ENCODE assay signal across 8 cellular contexts in the genomic region with DNA sequence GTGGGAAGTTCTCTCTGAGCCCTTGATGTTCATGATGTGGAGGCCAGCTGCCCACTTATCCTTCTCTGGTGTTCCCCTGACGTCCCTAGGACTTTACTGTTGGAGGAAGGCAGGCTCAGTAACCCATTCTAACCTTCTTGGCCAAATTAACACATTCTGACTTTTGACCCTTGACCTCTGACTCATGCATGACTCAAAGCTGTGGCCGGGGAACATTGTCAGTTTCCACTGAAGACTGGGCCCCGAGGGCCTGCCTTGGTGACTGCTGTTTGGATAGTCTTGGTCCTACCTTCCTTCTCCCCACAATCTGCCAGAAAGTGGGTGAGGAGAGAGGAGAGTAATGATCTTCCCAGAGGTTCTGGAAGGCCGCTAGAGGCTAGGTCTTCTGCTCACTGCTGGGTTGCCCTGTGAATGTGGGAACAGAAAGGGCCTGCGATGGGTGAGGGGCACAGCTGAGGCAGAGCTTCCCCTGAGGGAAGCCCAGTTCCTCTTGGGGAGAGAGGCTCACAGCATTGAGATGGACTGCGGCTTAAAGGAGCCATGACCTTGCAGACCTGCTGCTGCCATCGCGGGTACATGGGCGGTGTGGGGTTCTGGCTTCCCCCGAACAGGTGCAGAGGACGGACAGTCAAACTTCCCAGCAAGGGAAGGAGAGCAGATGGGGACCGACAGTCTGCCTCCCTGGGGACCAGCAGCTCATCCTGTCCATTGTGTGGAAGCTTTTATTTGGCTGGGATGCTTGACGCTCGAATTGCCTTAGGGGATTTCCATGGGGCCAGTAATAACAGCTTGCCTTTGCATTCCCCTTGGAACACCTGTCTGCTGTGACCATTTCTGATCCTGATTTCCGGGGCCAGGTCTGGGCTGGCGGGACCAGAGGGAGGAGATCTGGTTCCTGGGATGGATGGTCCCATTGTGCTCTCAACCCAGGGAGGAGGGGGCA. TPM values are rescaled to one million over a fixed set of nuclear protein-coding genes. Genes with fewer than 3 reads are reported as not detected.
A peak's percentile ranks its signal among the peaks of the same experiment; 100 is the strongest.
DNase-seq lines count a peak whose midpoint lies in the region; ATAC-seq and TF ChIP-seq lines count a peak whose summit lies in the region.

No MANE protein-coding gene starts in this region.

- POLR2A ChIA-PET in HEK293T (lab: Yijun Ruan, JAX), result no interaction called here

- peak; percentile 28 for ATAC-seq in left ventricle myocardium superior
- no peak for ATAC-seq in HG02981 (IDR thresholded peaks at IDR 0.05; ENCODE audit: unreplicated experiment)
- no peak for ATAC-seq in HG02571 (IDR thresholded peaks at IDR 0.05; ENCODE audit: unreplicated experiment)

- no peaks in the 10 kb centered on the region for H3K36me3 Mint-ChIP-seq in stimulated activated naive CD8-positive, alpha-beta T cell treated with anti-CD3 and anti-CD28 coated beads, Interleukin-15, Interleukin-2, amounts not matched to agents 100 ng/mL and 50 ng/mL, for 24 hours (ENCODE audit: low read depth)

- H3K4me3 Mint-ChIP-seq in stimulated activated naive CD8-positive, alpha-beta T cell treated with anti-CD3 and anti-CD28 coated beads, Interleukin-15, Interleukin-2, amounts not matched to agents 100 ng/mL and 50 ng/mL, for 24 hours, result no peak overlapping the region

- CTCF ChIA-PET in HEK293T (lab: Yijun Ruan, JAX), result interaction anchor here (1.3 kb wide), 1 partner anchor 23 kb away, joined by 3 read pairs; no protein-coding TSS in a partner anchor

- no peaks in the 10 kb centered on the region for H3K9me3 Mint-ChIP-seq in stimulated activated naive CD8-positive, alpha-beta T cell treated with anti-CD3 and anti-CD28 coated beads, Interleukin-15, Interleukin-2, amounts not matched to agents 100 ng/mL and 50 ng/mL, for 24 hours

- intact Hi-C loops in left ventricle myocardium superior (cut with micrococcal nuclease) (no loop called here), cardiac septum (cut with DNase I) (no loop called here)

- peak overlapping the region; percentile 72 for H3K27ac Mint-ChIP-seq in stimulated activated naive CD8-positive, alpha-beta T cell treated with anti-CD3 and anti-CD28 coated beads, Interleukin-15, Interleukin-2, amounts not matched to agents 100 ng/mL and 50 ng/mL, for 24 hours

- H3K27me3 Mint-ChIP-seq in stimulated activated naive CD8-positive, alpha-beta T cell treated with anti-CD3 and anti-CD28 coated beads, Interleukin-15, Interleukin-2, amounts not matched to agents 100 ng/mL and 50 ng/mL, for 24 hours, result no peaks in the 10 kb centered on the region

- DNase-seq in left ventricle myocardium superior, result no peak
- no peak for DNase-seq in cardiac septum (ENCODE audit: low spot score)
- peak; percentile 88 for DNase-seq in NCI-H748 (lab: John Stamatoyannopoulos, UW; ENCODE audit: unreplicated experiment)
- DNase-seq in dermis blood vessel endothelial cell, result peak; percentile 23
- no peak for DNase-seq in HEK293T (ENCODE audit: extremely low spot score)

- peaks cover 15% of the 10 kb centered on the region for H3K4me1 Mint-ChIP-seq in stimulated activated naive CD8-positive, alpha-beta T cell treated with anti-CD3 and anti-CD28 coated beads, Interleukin-15, Interleukin-2, amounts not matched to agents 100 ng/mL and 50 ng/mL, for 24 hours (ENCODE audit: low read depth)

TF ChIP-seq in HEK293T, 16 proteins besides CTCF, POLR2A, EP300 and RAD21:
- TF ChIP-seq ZNF384 (IDR thresholded peaks at IDR 0.05), result no peak
- TF ChIP-seq, protein P1, sequence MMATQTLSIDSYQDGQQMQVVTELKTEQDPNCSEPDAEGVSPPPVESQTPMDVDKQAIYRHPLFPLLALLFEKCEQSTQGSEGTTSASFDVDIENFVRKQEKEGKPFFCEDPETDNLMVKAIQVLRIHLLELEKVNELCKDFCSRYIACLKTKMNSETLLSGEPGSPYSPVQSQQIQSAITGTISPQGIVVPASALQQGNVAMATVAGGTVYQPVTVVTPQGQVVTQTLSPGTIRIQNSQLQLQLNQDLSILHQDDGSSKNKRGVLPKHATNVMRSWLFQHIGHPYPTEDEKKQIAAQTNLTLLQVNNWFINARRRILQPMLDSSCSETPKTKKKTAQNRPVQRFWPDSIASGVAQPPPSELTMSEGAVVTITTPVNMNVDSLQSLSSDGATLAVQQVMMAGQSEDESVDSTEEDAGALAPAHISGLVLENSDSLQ (IDR thresholded peaks at IDR 0.05), result no peak
- TF ChIP-seq SUZ12 (IDR thresholded peaks at IDR 0.05), result no peak
- TF ChIP-seq ELF4 (IDR thresholded peaks at IDR 0.05), result no peak
- no peak for TF ChIP-seq FOXA1 (IDR thresholded peaks at IDR 0.05)
- no peak for TF ChIP-seq L3MBTL2 (conservative IDR thresholded peaks at IDR 0.05)
- TF ChIP-seq LEF1 (IDR thresholded peaks at IDR 0.05; ENCODE audit: borderline replicate concordance), result no peak
- no peak for TF ChIP-seq HDGF (IDR thresholded peaks at IDR 0.05; ENCODE audit: borderline replicate concordance)
- TF ChIP-seq FOXM1 (IDR thresholded peaks at IDR 0.05; ENCODE audit: borderline replicate concordance), result no peak
- TF ChIP-seq SP1 (IDR thresholded peaks at IDR 0.05), result no peak
- no peak for TF ChIP-seq ARNT (IDR thresholded peaks at IDR 0.05)
- no peak for TF ChIP-seq BHLHE40 (IDR thresholded peaks at IDR 0.05; ENCODE audit: borderline replicate concordance)
- TF ChIP-seq CTBP1 (IDR thresholded peaks at IDR 0.05; ENCODE audit: borderline replicate concordance), result no peak
- no peak for TF ChIP-seq TARDBP (IDR thresholded peaks at IDR 0.05)
- TF ChIP-seq FOXK2 (IDR thresholded peaks at IDR 0.05), result no peak
- no peak for TF ChIP-seq NFRKB (IDR thresholded peaks at IDR 0.05)

RNA-seq across cellular contexts. Expression of a gene that starts 43.8 kb away (rescaled TPM):
- total RNA-seq in left ventricle myocardium superior, result 0.10 TPM
- 0.81 TPM for total RNA-seq in cardiac septum
- total RNA-seq in dermis blood vessel endothelial cell, result under 0.01 and 0.05 TPM in 2 replicates

Comparison
In these comparisons a context has a peak if more than half of its experiments do, and no peak if none do; other contexts are left out.
1. DNase-seq: peak in NCI-H748 (single experiment) and dermis blood vessel endothelial cell (single experiment); none in left ventricle myocardium superior (single experiment), cardiac septum (single experiment) and HEK293T (single experiment).